In genomic region chr9:130482463-130482862, GRCh38 we compare ENCODE assay signal across 19 cellular contexts. TPM values are rescaled to one million over a fixed set of nuclear protein-coding genes. Genes with fewer than 3 reads are reported as not detected.
DNase-seq lines count a peak whose midpoint lies in the region; ATAC-seq lines count a peak whose summit lies in the region.
"Had no signal": no experiment of that assay in that cellular context is flagged by ENCODE, and none has a peak within 500 bp of the region (broad histone marks: within the 10 kb centered on the region; RNA-seq: fewer than 3 reads in every experiment).

No MANE protein-coding gene starts in this region.

- no peaks in the 10 kb centered on the region for H3K9me3 ChIP-seq in T-helper 17 cell (ENCODE audit: control insufficient read depth, low read length, poor library complexity, severe bottlenecking)
- H3K9me3 ChIP-seq: HAP-1 had no signal

- H3K4me3 Mint-ChIP-seq in stimulated activated memory B cell treated with anti-CD40 and anti-IgM and Interleukin-4, amounts not matched to agents 10 μg/mL and 1 μg/mL and 100 μg/mL, for 72 hours: no peak overlapping the region
- H3K4me3 Mint-ChIP-seq in T-helper 17 cell: no peak overlapping the region
- H3K4me3 Mint-ChIP-seq: CD8-positive, alpha-beta memory T cell had no signal

- H3K9me3 Mint-ChIP-seq in stimulated activated memory B cell treated with anti-CD40 and anti-IgM and Interleukin-4, amounts not matched to agents 10 μg/mL and 1 μg/mL and 100 μg/mL, for 72 hours: no peaks in the 10 kb centered on the region
- H3K9me3 Mint-ChIP-seq: CD8-positive, alpha-beta memory T cell had no signal

- H3K27ac Mint-ChIP-seq in stimulated activated memory B cell treated with anti-CD40 and anti-IgM and Interleukin-4, amounts not matched to agents 10 μg/mL and 1 μg/mL and 100 μg/mL, for 72 hours: no peak overlapping the region
- no peak overlapping the region for H3K27ac Mint-ChIP-seq in T-helper 17 cell
- H3K27ac Mint-ChIP-seq: CD8-positive, alpha-beta memory T cell had no signal

- ATAC-seq in stimulated activated memory B cell treated with anti-CD40 and anti-IgM and Interleukin-4, amounts not matched to agents 10 μg/mL and 1 μg/mL and 100 μg/mL, for 72 hours: no peak
- no peak for ATAC-seq in T-helper 17 cell
- ATAC-seq: Panc1 had no signal

- H3K27me3 Mint-ChIP-seq in stimulated activated memory B cell treated with anti-CD40 and anti-IgM and Interleukin-4, amounts not matched to agents 10 μg/mL and 1 μg/mL and 100 μg/mL, for 72 hours: peaks cover 46% of the 10 kb centered on the region
- H3K27me3 Mint-ChIP-seq in T-helper 17 cell: peaks cover 52% of the 10 kb centered on the region

- no peaks in the 10 kb centered on the region for H3K36me3 Mint-ChIP-seq in stimulated activated memory B cell treated with anti-CD40 and anti-IgM and Interleukin-4, amounts not matched to agents 10 μg/mL and 1 μg/mL and 100 μg/mL, for 72 hours
- H3K36me3 Mint-ChIP-seq in T-helper 17 cell (ENCODE audit: low read depth): peaks cover 2% of the 10 kb centered on the region
- H3K36me3 Mint-ChIP-seq: CD8-positive, alpha-beta memory T cell had no signal

- DNase-seq in NCI-H82 (lab: John Stamatoyannopoulos, UW) (peak; percentile 28), NCI-H82 treated with DMSO at 0.1 percent for 48 hours (lab: John Stamatoyannopoulos, UW; ENCODE audit: unreplicated experiment) (no peak), NCI-H69 (lab: John Stamatoyannopoulos, UW) (peak; percentile 41), astrocyte of the hippocampus (ENCODE audit: low read depth, low spot score) (peak; percentile 29), T-helper 17 cell (no peak), cerebellar cortex (ENCODE audit: low spot score) (no peak)
- DNase-seq: 8988T; AML-193; Calu3; CD8-positive, alpha-beta memory T cell; DMS153; GM23248; IMR-90; NCI-H1105 treated with DMSO at 0.1 percent for 48 hours; NCI-H2029 treated with DMSO at 0.1 percent for 48 hours; NK-92 treated with Interleukin-12 subunit alpha and Interleukin-12 subunit beta, amount 100 ng/mL, for 24 hours had no signal

- H3K4me1 Mint-ChIP-seq in stimulated activated memory B cell treated with anti-CD40 and anti-IgM and Interleukin-4, amounts not matched to agents 10 μg/mL and 1 μg/mL and 100 μg/mL, for 72 hours: no peaks in the 10 kb centered on the region
- H3K4me1 Mint-ChIP-seq in T-helper 17 cell: peaks cover 4% of the 10 kb centered on the region
- H3K4me1 Mint-ChIP-seq: CD8-positive, alpha-beta memory T cell had no signal

RNA-seq across cellular contexts. Expression of gene ASS1, which starts 37.7 kb away (rescaled TPM):
- total RNA-seq in T-helper 17 cell: not detected

Comparison
In these comparisons a context has a peak if more than half of its experiments do, and no peak if none do; other contexts are left out.
1. DNase-seq: peak in NCI-H82 (single experiment), NCI-H69 (single experiment) and astrocyte of the hippocampus (single experiment); none in NCI-H82 treated with DMSO at 0.1 percent for 48 hours (single experiment), T-helper 17 cell (0 of 3) and cerebellar cortex (single experiment).